ENCODE assay signal across 30 cellular contexts in genomic region chr1:230894032-230894431, GRCh38.
"Had no signal": no experiment of that assay in that cellular context is flagged by ENCODE, and none has a peak within 500 bp of the region (broad histone marks: within the 10 kb centered on the region; RNA-seq: fewer than 3 reads in every experiment).

No MANE protein-coding gene starts in this region.

- H3K4me2 ChIP-seq: SK-N-SH had no signal

- H3K9ac ChIP-seq: SK-N-SH had no signal

- H3K36me3 Mint-ChIP-seq: activated naive CD4-positive, alpha-beta T cell treated with anti-CD3 and anti-CD28 coated beads, Interleukin-2, amount 50 U/mL, for 72 hours had no signal

- H3K9me3 Mint-ChIP-seq: activated CD4-positive, alpha-beta T cell treated with anti-CD3 and anti-CD28 coated beads, Interleukin-2, amount 10 ng/mL, durations not matched to agents 7 days and 5 days; activated naive CD4-positive, alpha-beta T cell treated with anti-CD3 and anti-CD28 coated beads, Interleukin-2, amount 50 U/mL, for 72 hours; activated T-cell treated with anti-CD3 and anti-CD28 coated beads, Interleukin-2, amount 50 U/mL, for 24 hours; activated T-helper 2 cell treated with anti-CD3 and anti-CD28 coated beads, Interferon-gamma antibody, Interleukin-2, Interleukin-4, amounts not matched to agents 10 μg/mL and 5 μg/mL and 100 μg/mL, durations not matched to agents 14 hours and 24 hours and 36 hours; T-helper 1 cell treated with Interleukin-12 subunit alpha and Interleukin-12 subunit beta and Interleukin-4 antibody, amounts not matched to agents 30 μg/mL and 1 μg/mL, for 36 hours; T-helper 2 cell treated with Interferon-gamma antibody and Interleukin-4, amounts not matched to agents 5 μg/mL and 100 μg/mL, for 36 hours had no signal

- ATAC-seq: activated CD4-positive, alpha-beta T cell treated with anti-CD3 and anti-CD28 coated beads for 36 hours; activated CD4-positive, CD25-positive, alpha-beta regulatory T cell treated with anti-CD3 and anti-CD28 coated beads, Interleukin-2, amount 50 U/mL, for 24 hours; activated CD8-positive, alpha-beta T cell treated with anti-CD3 and anti-CD28 coated beads, Interleukin-2, amount 10 ng/mL, durations not matched to agents 7 days and 5 days; activated naive CD4-positive, alpha-beta T cell treated with anti-CD3 and anti-CD28 coated beads, Interleukin-2, amount 50 U/mL, for 72 hours; body of pancreas; PC-3 had no signal

- H3K4me3 ChIP-seq: adrenal gland, body of pancreas, breast epithelium, Peyer's patch, SJSA1 had no signal

- DNase-seq: activated CD4-positive, alpha-beta T cell treated with anti-CD3 and anti-CD28 coated beads for 36 hours; activated CD4-positive, alpha-beta T cell treated with anti-CD3 and anti-CD28 coated beads, Interleukin-2, amount 10 ng/mL, durations not matched to agents 7 days and 5 days; activated CD4-positive, alpha-beta T cell treated with anti-CD3 and anti-CD28 coated beads, Interleukin-2, amount 50 U/mL, for 48 hours; activated CD8-positive, alpha-beta T cell treated with anti-CD3 and anti-CD28 coated beads, Interleukin-2, amount 10 ng/mL, durations not matched to agents 7 days and 5 days; activated gamma-delta T cell; activated naive CD4-positive, alpha-beta T cell treated with Interleukin-2 at 50 U/mL for 16 hours; activated T-cell treated with anti-CD3 and anti-CD28 coated beads, Interleukin-2, amount 50 U/mL, for 24 hours; adrenal gland; body of pancreas; caudate nucleus; cerebellar nuclear complex; NCI-H1105; NCI-H1417 treated with DMSO at 0.1 percent for 48 hours; NCI-H187 treated with DMSO at 0.1 percent for 48 hours; NCI-H2081 treated with DMSO at 0.1 percent for 48 hours; NCI-H226; NCI-H446 treated with DMSO at 0.1 percent for 48 hours; NCI-H524; PC-3; Peyer's patch; RPMI8226; SHP77 treated with DMSO at 0.1 percent for 48 hours; SK-N-SH had no signal

- H3K4me1 Mint-ChIP-seq: activated CD4-positive, alpha-beta T cell treated with anti-CD3 and anti-CD28 coated beads for 36 hours; activated CD4-positive, alpha-beta T cell treated with anti-CD3 and anti-CD28 coated beads, Interleukin-2, amount 10 ng/mL, durations not matched to agents 7 days and 5 days had no signal

- H3K36me3 ChIP-seq: adrenal gland, breast epithelium, Peyer's patch, SJSA1 had no signal

- H3K9me3 ChIP-seq: adrenal gland, body of pancreas, breast epithelium, Peyer's patch, SK-N-SH had no signal

- H3K4me1 ChIP-seq: body of pancreas, breast epithelium, Peyer's patch, SJSA1 had no signal

- H3K9me2 ChIP-seq: SK-N-SH had no signal

- H3K27ac ChIP-seq: adrenal gland, body of pancreas, breast epithelium, Peyer's patch, SJSA1 had no signal

- H3K27me3 ChIP-seq: body of pancreas, breast epithelium, Peyer's patch, SJSA1 had no signal

- H3K4me3 Mint-ChIP-seq: activated CD4-positive, alpha-beta T cell treated with anti-CD3 and anti-CD28 coated beads for 36 hours; activated CD4-positive, alpha-beta T cell treated with anti-CD3 and anti-CD28 coated beads, Interleukin-2, amount 10 ng/mL, durations not matched to agents 7 days and 5 days; activated CD8-positive, alpha-beta T cell treated with anti-CD3 and anti-CD28 coated beads, Interleukin-2, amount 10 ng/mL, durations not matched to agents 7 days and 5 days; activated T-cell treated with anti-CD3 and anti-CD28 coated beads, Interleukin-2, amount 50 U/mL, for 24 hours; T-helper 1 cell treated with Interleukin-12 subunit alpha and Interleukin-12 subunit beta and Interleukin-4 antibody, amounts not matched to agents 30 μg/mL and 1 μg/mL, for 36 hours; T-helper 2 cell treated with Interferon-gamma antibody and Interleukin-4, amounts not matched to agents 5 μg/mL and 100 μg/mL, for 36 hours had no signal

- H3K27ac Mint-ChIP-seq: activated CD4-positive, alpha-beta T cell treated with anti-CD3 and anti-CD28 coated beads for 36 hours; activated CD4-positive, alpha-beta T cell treated with anti-CD3 and anti-CD28 coated beads, Interleukin-2, amount 10 ng/mL, durations not matched to agents 7 days and 5 days; activated CD8-positive, alpha-beta T cell treated with anti-CD3 and anti-CD28 coated beads, Interleukin-2, amount 10 ng/mL, durations not matched to agents 7 days and 5 days; activated naive CD4-positive, alpha-beta T cell treated with anti-CD3 and anti-CD28 coated beads, Interleukin-2, amount 50 U/mL, for 72 hours; activated T-cell treated with anti-CD3 and anti-CD28 coated beads, Interleukin-2, amount 50 U/mL, for 24 hours; activated T-helper 2 cell treated with anti-CD3 and anti-CD28 coated beads, Interferon-gamma antibody, Interleukin-2, Interleukin-4, amounts not matched to agents 10 μg/mL and 5 μg/mL and 100 μg/mL, durations not matched to agents 14 hours and 24 hours and 36 hours; T-helper 1 cell treated with Interleukin-12 subunit alpha and Interleukin-12 subunit beta and Interleukin-4 antibody, amounts not matched to agents 30 μg/mL and 1 μg/mL, for 36 hours; T-helper 2 cell treated with Interferon-gamma antibody and Interleukin-4, amounts not matched to agents 5 μg/mL and 100 μg/mL, for 36 hours had no signal
